Comparison of ENCODE assay signal across 27 cellular contexts in genomic region chr18:26768388-26768787, GRCh38.
"Had no signal": no experiment of that assay in that cellular context is flagged by ENCODE, and none has a peak within 500 bp of the region (broad histone marks: within the 10 kb centered on the region; RNA-seq: fewer than 3 reads in every experiment).

No MANE protein-coding gene starts in this region.

- H3K4me1 ChIP-seq: adrenal gland, colonic mucosa had no signal

- FAIRE-seq: bronchial epithelial cell, endometrium, endothelial cell of umbilical vein, frontal cortex had no signal

- H3K4me3 ChIP-seq: adrenal gland, colonic mucosa had no signal

- DNase-seq: activated B cell treated with CpG ODN at 0.5 μM for 24 hours; activated CD4-positive, alpha-beta T cell treated with anti-CD3 and anti-CD28 coated beads for 48 hours; activated CD4-positive, alpha-beta T cell treated with anti-CD3 and anti-CD28 coated beads, Interleukin-2, amount 50 U/mL, for 1 hour; activated CD4-positive, alpha-beta T cell treated with anti-CD3 and anti-CD28 coated beads, Interleukin-2, amount 50 U/mL, for 48 hours; activated CD8-positive, alpha-beta memory T cell treated with anti-CD3 and anti-CD28 coated beads for 24 hours; activated CD8-positive, alpha-beta T cell treated with anti-CD3 and anti-CD28 coated beads for 36 hours; activated effector memory CD4-positive, alpha-beta T cell treated with Interleukin-2 at 50 U/mL for 16 hours; activated gamma-delta T cell treated with Interleukin-2 at 50 U/mL for 16 hours; activated naive CD4-positive, alpha-beta T cell treated with Interleukin-2 at 50 U/mL for 16 hours; activated naive CD8-positive, alpha-beta T cell treated with anti-CD3 and anti-CD28 coated beads for 36 hours; activated naive CD8-positive, alpha-beta T cell treated with anti-CD3 and anti-CD28 coated beads, Interleukin-2, amount 50 U/mL, for 24 hours; activated T-cell treated with anti-CD3 and anti-CD28 coated beads, Interleukin-2, amount 50 U/mL, for 4 hours; adrenal gland; amygdala; aorta; colonic mucosa; effector CD8-positive, alpha-beta T cell; foreskin fibroblast; head of caudate nucleus; hypothalamus; T1000; WERI-Rb-1 had no signal

- H3K27ac ChIP-seq: adrenal gland, colonic mucosa, epithelial cell of prostate, WERI-Rb-1 had no signal

- H3K27me3 ChIP-seq: adrenal gland, colonic mucosa had no signal

- H3K36me3 ChIP-seq: adrenal gland, colonic mucosa, WERI-Rb-1 had no signal

- H3K9me3 ChIP-seq: adrenal gland, colonic mucosa had no signal
